2 cellular contexts compared by ENCODE assay signal in genomic region chr7:133697585-133697984, GRCh38.
TF ChIP-seq lines count a peak whose summit lies in the region.

No MANE protein-coding gene starts in this region.

TF ChIP-seq in GM23338, 12 proteins besides CTCF, POLR2A, EP300 and RAD21 (continued from another document):
- no peak for TF ChIP-seq ZNF331 (CRISPR knock-in tag; IDR thresholded peaks at IDR 0.05; ENCODE audit: low read depth)
- TF ChIP-seq JUNB (IDR thresholded peaks at IDR 0.05; ENCODE audit: unreplicated experiment): no peak
- no peak for TF ChIP-seq ETS1 (IDR thresholded peaks at IDR 0.05)
- TF ChIP-seq CREB1 (CRISPR knock-in tag; IDR thresholded peaks at IDR 0.05; ENCODE audit: low read depth): no peak
- no peak for TF ChIP-seq REST (IDR thresholded peaks at IDR 0.05; ENCODE audit: unreplicated experiment)
- no peak for TF ChIP-seq NANOG (IDR thresholded peaks at IDR 0.05; ENCODE audit: borderline replicate concordance)
- TF ChIP-seq STAT1 (IDR thresholded peaks at IDR 0.05; ENCODE audit: unreplicated experiment): no peak
- TF ChIP-seq ZNF114 (CRISPR knock-in tag; IDR thresholded peaks at IDR 0.05): no peak
- TF ChIP-seq ZNF462 (CRISPR knock-in tag; IDR thresholded peaks at IDR 0.05): no peak

TF ChIP-seq in GM12878, 131 proteins besides CTCF, POLR2A, EP300 and RAD21 (continued from another document and continues in another):
- TF ChIP-seq USF2 (IDR thresholded peaks at IDR 0.05; ENCODE audit: borderline replicate concordance, low read depth, low read length): no peak
- TF ChIP-seq ZNF687 (IDR thresholded peaks at IDR 0.05): 0 out of 2 replicates have a peak, but pooled peaks have one; percentile 24
- no peak for TF ChIP-seq BRCA1 (IDR thresholded peaks at IDR 0.05; ENCODE audit: low read depth, low read length)
- no peak for TF ChIP-seq ZBED1 (IDR thresholded peaks at IDR 0.05; ENCODE audit: borderline replicate concordance)
- no peak for TF ChIP-seq STAT1 (conservative IDR thresholded peaks at IDR 0.05)
- TF ChIP-seq MLLT1 (IDR thresholded peaks at IDR 0.05): no peak
- TF ChIP-seq BMI1 (IDR thresholded peaks at IDR 0.05; ENCODE audit: borderline replicate concordance): no peak
- no peak for TF ChIP-seq TBL1XR1 (IDR thresholded peaks at IDR 0.05; ENCODE audit: low read depth, low read length)
- TF ChIP-seq RAD51 (IDR thresholded peaks at IDR 0.05): no peak
- TF ChIP-seq BHLHE40 (IDR thresholded peaks at IDR 0.05; ENCODE audit: borderline replicate concordance in 1 of 2, low read depth in 2 of 2, low read length in 1 of 2): no peak
- TF ChIP-seq SIN3A (IDR thresholded peaks at IDR 0.05; ENCODE audit: low read depth, low read length): no peak
- TF ChIP-seq NR2C1 (IDR thresholded peaks at IDR 0.05): no peak
- no peak for TF ChIP-seq PRDM15 (CRISPR knock-in tag; IDR thresholded peaks at IDR 0.05)
- TF ChIP-seq SPI1 (IDR thresholded peaks at IDR 0.05; ENCODE audit: borderline replicate concordance, insufficient read depth, low read depth, low read length): no peak
- no peak for TF ChIP-seq DPF2 (IDR thresholded peaks at IDR 0.05)
- TF ChIP-seq IRF4 (IDR thresholded peaks at IDR 0.05; ENCODE audit: low read depth, low read length): no peak
- TF ChIP-seq JUND (IDR thresholded peaks at IDR 0.05; ENCODE audit: low read depth, low read length): no peak
- TF ChIP-seq ATF2 (IDR thresholded peaks at IDR 0.05; ENCODE audit: low read length): no peak
- TF ChIP-seq RELA (IDR thresholded peaks at IDR 0.05; ENCODE audit: borderline replicate concordance, partially characterized antibody): no peak
- TF ChIP-seq ZZZ3 (IDR thresholded peaks at IDR 0.05; ENCODE audit: control insufficient read depth, insufficient read length, low read depth): no peak
- no peak for TF ChIP-seq PBX3 (IDR thresholded peaks at IDR 0.05; ENCODE audit: insufficient replicate concordance, low read depth, low read length)
- TF ChIP-seq NBN (IDR thresholded peaks at IDR 0.05): no peak
- TF ChIP-seq CBX3 (IDR thresholded peaks at IDR 0.05; ENCODE audit: borderline replicate concordance, low read depth): no peak
- TF ChIP-seq EZH2 (IDR thresholded peaks at IDR 0.05; ENCODE audit: borderline replicate concordance, control insufficient read depth, low read depth, low read length): no peak
- TF ChIP-seq IKZF2 (IDR thresholded peaks at IDR 0.05): peak in 1 of 2 experiments; percentile 24; a peak in 1 of 4 replicates
- TF ChIP-seq FOS (IDR thresholded peaks at IDR 0.05; ENCODE audit: borderline replicate concordance, extremely low read depth, insufficient read length): no peak
- peak; percentile 64 for TF ChIP-seq RELB (IDR thresholded peaks at IDR 0.05; ENCODE audit: low read depth)
- TF ChIP-seq IRF5 (IDR thresholded peaks at IDR 0.05; ENCODE audit: borderline replicate concordance): no peak
- no peak for TF ChIP-seq CREB1 (IDR thresholded peaks at IDR 0.05; ENCODE audit: low read depth)
- TF ChIP-seq USF1 (IDR thresholded peaks at IDR 0.05; ENCODE audit: borderline replicate concordance, extremely low read length, insufficient read depth, low read depth, low read length): no peak
- TF ChIP-seq ZBTB33 (IDR thresholded peaks at IDR 0.05): no peak
- no peak for TF ChIP-seq SKIL (IDR thresholded peaks at IDR 0.05; ENCODE audit: low read depth, poor library complexity, severe bottlenecking)
